ENCODE assay signal across 8 cellular contexts in genomic region chrX:48003758-48004457, GRCh38.
DNase-seq lines count a peak whose midpoint lies in the region; ATAC-seq and TF ChIP-seq lines count a peak whose summit lies in the region.

Gene ZNF182, minus strand, starts transcription at chrX:48003989. Its CDS starts 1,380 bp downstream, at chrX:48002609.

- H3K4me3 ChIP-seq in AG09309 (ENCODE audit: control insufficient read depth, low read depth, low read length), result peak within 1 kb of the TSS; percentile 73

- TF ChIP-seq CTCF in AG09309 (IDR thresholded peaks at IDR 0.05; ENCODE audit: control insufficient read depth, insufficient read depth, low read depth, low read length, missing control alignments), result no peak

- ATAC-seq in GM19023 (IDR thresholded peaks at IDR 0.05; ENCODE audit: unreplicated experiment) (peak; percentile 91), HG03175 (IDR thresholded peaks at IDR 0.05; ENCODE audit: unreplicated experiment) (peak; percentile 97)
- peak; percentile 91 for ATAC-seq in central memory CD8-positive, alpha-beta T cell (replicated peaks; ENCODE audit: extremely low read depth, poor library complexity, severe bottlenecking)

- H3K4me3 Mint-ChIP-seq in central memory CD8-positive, alpha-beta T cell, result peak within 1 kb of the TSS; percentile 97

- DNase-seq in AG09309 (ENCODE audit: low read depth) (peak; percentile 28), NCI-H345 treated with DMSO at 0.1 percent for 48 hours (lab: John Stamatoyannopoulos, UW; ENCODE audit: unreplicated experiment) (peak; percentile 79), islet precursor cell (peak; percentile 95)
- DNase-seq in activated CD4-positive, CD25-positive, alpha-beta regulatory T cell treated with anti-CD3 and anti-CD28 coated beads, Interleukin-2, amount 50 U/mL, for 16 hours (ENCODE audit: low read depth, low spot score), result peak; percentile 85
- peak; percentile 84 to 90 for DNase-seq in central memory CD8-positive, alpha-beta T cell (ENCODE audit: low spot score in 2 of 2)
- DNase-seq in stimulated activated CD4-positive, alpha-beta T cell treated with anti-CD3 and anti-CD28 coated beads, Interleukin-12 subunit alpha, Interleukin-12 subunit beta, amount 100 ng/mL, for 24 hours (ENCODE audit: low read depth in 2 of 2), result peak; percentile 72 to 86

- H3K27ac Mint-ChIP-seq in central memory CD8-positive, alpha-beta T cell (ENCODE audit: low read depth), result peak within 1 kb of the TSS; percentile 99

- H3K4me1 Mint-ChIP-seq in central memory CD8-positive, alpha-beta T cell, result peaks cover 10% of the 10 kb centered on the region

- H3K9me3 Mint-ChIP-seq in central memory CD8-positive, alpha-beta T cell, result no peaks in the 10 kb centered on the region

- peaks cover 12% of the 10 kb centered on the region for H3K36me3 Mint-ChIP-seq in central memory CD8-positive, alpha-beta T cell (ENCODE audit: insufficient read depth)

- H3K27me3 Mint-ChIP-seq in central memory CD8-positive, alpha-beta T cell, result no peaks in the 10 kb centered on the region

Comparison
In these comparisons a context has a peak if more than half of its experiments do, and no peak if none do; other contexts are left out.
1. Peak in every context shown above with its lines: DNase-seq, ATAC-seq and H3K4me3 ChIP-seq.
2. DNase-seq: peak in every context shown above with its lines; median percentile 95 in islet precursor cell; 87 in central memory CD8-positive, alpha-beta T cell; 85 in activated CD4-positive, CD25-positive, alpha-beta regulatory T cell treated with anti-CD3 and anti-CD28 coated beads, Interleukin-2, amount 50 U/mL, for 16 hours; 79 in NCI-H345 treated with DMSO at 0.1 percent for 48 hours; 79 in stimulated activated CD4-positive, alpha-beta T cell treated with anti-CD3 and anti-CD28 coated beads, Interleukin-12 subunit alpha, Interleukin-12 subunit beta, amount 100 ng/mL, for 24 hours; 28 in AG09309.